ENCODE assay signal across 1 cellular context in the genomic region with DNA sequence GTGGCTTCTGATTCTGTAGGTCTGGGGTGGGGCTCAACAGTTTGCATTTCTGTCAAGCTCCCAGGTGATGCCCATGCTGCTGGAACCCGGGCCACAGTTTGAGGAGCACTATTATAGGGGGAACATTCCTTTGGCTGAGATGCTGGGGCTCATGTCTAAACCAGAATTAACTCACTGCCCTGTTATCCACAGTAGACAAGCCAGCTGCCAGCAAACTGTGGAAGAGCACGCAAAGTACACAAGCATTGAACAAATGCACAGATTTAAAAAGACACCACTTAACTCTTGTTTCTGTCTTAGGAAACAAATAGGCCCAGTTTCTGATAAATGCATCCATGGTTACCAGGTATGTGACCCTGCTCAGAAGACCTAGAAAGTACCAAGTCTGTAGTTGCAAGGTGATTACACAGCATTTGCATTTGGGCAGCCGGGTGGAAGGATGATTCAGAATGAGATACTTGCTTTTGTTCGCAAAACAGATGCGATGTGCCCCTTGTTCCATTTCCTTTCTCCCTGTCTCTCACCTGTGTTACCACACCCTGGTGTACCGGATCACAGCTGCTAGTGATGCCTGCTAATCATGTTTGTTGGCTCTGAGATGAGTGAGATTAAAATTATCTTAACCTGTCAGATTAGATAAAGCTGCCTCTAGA.
TF ChIP-seq lines count a peak whose summit lies in the region.

No MANE protein-coding gene starts in this region.

TF ChIP-seq in HepG2, 621 proteins besides CTCF, POLR2A, EP300 and RAD21:
- TF ChIP-seq TCF7 (IDR thresholded peaks at IDR 0.05; ENCODE audit: low read depth), result no peak
- TF ChIP-seq NR2C2 (CRISPR knock-in tag; IDR thresholded peaks at IDR 0.05; ENCODE audit: borderline replicate concordance), result no peak
- TF ChIP-seq, protein P1, sequence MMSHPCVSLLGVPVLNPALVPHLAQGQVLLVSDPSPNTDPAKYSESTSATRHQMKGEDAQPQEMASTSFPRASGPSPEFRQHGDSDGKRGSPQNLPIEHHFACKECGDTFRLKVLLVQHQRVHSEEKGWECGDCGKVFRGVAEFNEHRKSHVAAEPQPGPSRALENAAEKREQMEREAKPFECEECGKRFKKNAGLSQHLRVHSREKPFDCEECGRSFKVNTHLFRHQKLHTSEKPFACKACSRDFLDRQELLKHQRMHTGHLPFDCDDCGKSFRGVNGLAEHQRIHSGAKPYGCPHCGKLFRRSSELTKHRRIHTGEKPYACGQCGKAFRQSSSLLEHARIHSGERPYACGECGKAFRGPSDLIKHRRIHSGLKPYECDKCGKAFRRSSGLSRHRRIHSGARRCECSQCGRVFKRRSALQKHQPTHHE (CRISPR knock-in tag; IDR thresholded peaks at IDR 0.05; ENCODE audit: borderline replicate concordance), result no peak
- TF ChIP-seq ZC3H13 (CRISPR knock-in tag; IDR thresholded peaks at IDR 0.05), result no peak
- TF ChIP-seq ZNF101 (CRISPR knock-in tag; IDR thresholded peaks at IDR 0.05; ENCODE audit: borderline replicate concordance, low read depth), result no peak
- no peak for TF ChIP-seq DNMT1 (CRISPR knock-in tag; IDR thresholded peaks at IDR 0.05)
- no peak for TF ChIP-seq RBAK (CRISPR knock-in tag; IDR thresholded peaks at IDR 0.05)
- no peak for TF ChIP-seq NFIB (CRISPR knock-in tag; IDR thresholded peaks at IDR 0.05; ENCODE audit: borderline replicate concordance)
- TF ChIP-seq, protein P2, sequence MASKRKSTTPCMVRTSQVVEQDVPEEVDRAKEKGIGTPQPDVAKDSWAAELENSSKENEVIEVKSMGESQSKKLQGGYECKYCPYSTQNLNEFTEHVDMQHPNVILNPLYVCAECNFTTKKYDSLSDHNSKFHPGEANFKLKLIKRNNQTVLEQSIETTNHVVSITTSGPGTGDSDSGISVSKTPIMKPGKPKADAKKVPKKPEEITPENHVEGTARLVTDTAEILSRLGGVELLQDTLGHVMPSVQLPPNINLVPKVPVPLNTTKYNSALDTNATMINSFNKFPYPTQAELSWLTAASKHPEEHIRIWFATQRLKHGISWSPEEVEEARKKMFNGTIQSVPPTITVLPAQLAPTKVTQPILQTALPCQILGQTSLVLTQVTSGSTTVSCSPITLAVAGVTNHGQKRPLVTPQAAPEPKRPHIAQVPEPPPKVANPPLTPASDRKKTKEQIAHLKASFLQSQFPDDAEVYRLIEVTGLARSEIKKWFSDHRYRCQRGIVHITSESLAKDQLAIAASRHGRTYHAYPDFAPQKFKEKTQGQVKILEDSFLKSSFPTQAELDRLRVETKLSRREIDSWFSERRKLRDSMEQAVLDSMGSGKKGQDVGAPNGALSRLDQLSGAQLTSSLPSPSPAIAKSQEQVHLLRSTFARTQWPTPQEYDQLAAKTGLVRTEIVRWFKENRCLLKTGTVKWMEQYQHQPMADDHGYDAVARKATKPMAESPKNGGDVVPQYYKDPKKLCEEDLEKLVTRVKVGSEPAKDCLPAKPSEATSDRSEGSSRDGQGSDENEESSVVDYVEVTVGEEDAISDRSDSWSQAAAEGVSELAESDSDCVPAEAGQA (IDR thresholded peaks at IDR 0.05; ENCODE audit: low read depth), result no peak
- TF ChIP-seq, protein P2 (CRISPR knock-in tag; IDR thresholded peaks at IDR 0.05; ENCODE audit: borderline replicate concordance), result no peak
- TF ChIP-seq YY1 (IDR thresholded peaks at IDR 0.05; ENCODE audit: insufficient read depth, insufficient replicate concordance, low read depth, low read length), result no peak
- TF ChIP-seq, protein P3, sequence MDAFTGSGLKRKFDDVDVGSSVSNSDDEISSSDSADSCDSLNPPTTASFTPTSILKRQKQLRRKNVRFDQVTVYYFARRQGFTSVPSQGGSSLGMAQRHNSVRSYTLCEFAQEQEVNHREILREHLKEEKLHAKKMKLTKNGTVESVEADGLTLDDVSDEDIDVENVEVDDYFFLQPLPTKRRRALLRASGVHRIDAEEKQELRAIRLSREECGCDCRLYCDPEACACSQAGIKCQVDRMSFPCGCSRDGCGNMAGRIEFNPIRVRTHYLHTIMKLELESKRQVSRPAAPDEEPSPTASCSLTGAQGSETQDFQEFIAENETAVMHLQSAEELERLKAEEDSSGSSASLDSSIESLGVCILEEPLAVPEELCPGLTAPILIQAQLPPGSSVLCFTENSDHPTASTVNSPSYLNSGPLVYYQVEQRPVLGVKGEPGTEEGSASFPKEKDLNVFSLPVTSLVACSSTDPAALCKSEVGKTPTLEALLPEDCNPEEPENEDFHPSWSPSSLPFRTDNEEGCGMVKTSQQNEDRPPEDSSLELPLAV (CRISPR knock-in tag; conservative IDR thresholded peaks at IDR 0.05; ENCODE audit: low read depth), result no peak
- TF ChIP-seq ZNF891 (CRISPR knock-in tag; IDR thresholded peaks at IDR 0.05), result no peak
- TF ChIP-seq STAG1 (CRISPR knock-in tag; IDR thresholded peaks at IDR 0.05), result no peak
- no peak for TF ChIP-seq MXI1 (IDR thresholded peaks at IDR 0.05; ENCODE audit: borderline replicate concordance, low read depth, low read length)
